1 cellular context compared by ENCODE assay signal in the genomic region with DNA sequence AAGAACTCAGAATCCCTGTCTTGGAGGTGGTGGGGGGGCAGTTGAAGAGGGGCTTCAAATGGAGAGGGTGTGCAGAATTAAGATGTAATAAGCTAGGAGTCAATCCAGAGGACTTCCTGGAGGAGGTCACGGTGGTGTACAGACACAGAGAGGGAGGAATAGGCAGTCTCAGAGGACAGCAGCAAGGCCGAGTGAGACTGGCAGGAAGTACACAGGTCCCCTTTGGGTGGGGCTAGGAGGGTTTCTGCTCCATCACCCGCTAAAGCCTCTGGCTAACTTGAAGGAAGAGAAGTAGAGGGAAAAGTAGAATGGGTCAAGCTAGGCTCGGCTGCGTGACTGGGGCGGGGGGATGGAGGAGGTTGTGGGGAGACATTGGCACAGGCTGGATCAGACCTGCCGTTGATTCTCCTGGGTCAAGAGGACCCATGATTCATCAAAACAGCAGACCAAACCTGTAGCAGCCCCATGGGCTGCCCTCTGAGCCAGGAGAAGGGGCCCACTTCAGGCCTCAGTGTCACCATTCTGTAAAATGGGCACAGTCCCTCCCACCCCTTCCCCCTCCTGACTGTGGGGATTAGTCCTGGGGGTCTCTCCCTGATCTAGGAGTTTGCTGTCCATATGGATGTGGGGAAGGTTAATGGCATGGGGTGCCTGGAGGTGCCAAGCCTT.
TF ChIP-seq lines count a peak whose summit lies in the region.

No MANE protein-coding gene starts in this region.

TF ChIP-seq in H1, 55 proteins besides CTCF, POLR2A, EP300 and RAD21:
- TF ChIP-seq ASH2L (IDR thresholded peaks at IDR 0.05; ENCODE audit: low read length) (no peak), KDM1A (IDR thresholded peaks at IDR 0.05; ENCODE audit: borderline replicate concordance, low read length) (peak; percentile 61; the same call in 1 of the 2 replicates)
- TF ChIP-seq, protein P1, sequence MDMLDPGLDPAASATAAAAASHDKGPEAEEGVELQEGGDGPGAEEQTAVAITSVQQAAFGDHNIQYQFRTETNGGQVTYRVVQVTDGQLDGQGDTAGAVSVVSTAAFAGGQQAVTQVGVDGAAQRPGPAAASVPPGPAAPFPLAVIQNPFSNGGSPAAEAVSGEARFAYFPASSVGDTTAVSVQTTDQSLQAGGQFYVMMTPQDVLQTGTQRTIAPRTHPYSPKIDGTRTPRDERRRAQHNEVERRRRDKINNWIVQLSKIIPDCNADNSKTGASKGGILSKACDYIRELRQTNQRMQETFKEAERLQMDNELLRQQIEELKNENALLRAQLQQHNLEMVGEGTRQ (IDR thresholded peaks at IDR 0.05; ENCODE audit: low read length), result no peak
